10 cellular contexts compared by ENCODE assay signal in genomic region chr3:140943781-140944547, GRCh38. TPM values are rescaled to one million over a fixed set of nuclear protein-coding genes. Genes with fewer than 3 reads are reported as not detected.
DNase-seq lines count a peak whose midpoint lies in the region; ATAC-seq and TF ChIP-seq lines count a peak whose summit lies in the region.
"Had no signal": no experiment of that assay in that cellular context is flagged by ENCODE, and none has a peak within 500 bp of the region (broad histone marks: within the 10 kb centered on the region; RNA-seq: fewer than 3 reads in every experiment).

No MANE protein-coding gene starts in this region.

- no peak overlapping the region for H2AFZ ChIP-seq in neuron (ENCODE audit: low read depth, low read length)

- intact Hi-C loops in Caco-2 (cut with micrococcal nuclease; ENCODE audit: unreplicated experiment): loop anchor here (2.0 kb wide), 1 partner anchor 29 kb away; no protein-coding TSS in a partner anchor
- intact Hi-C loops in spleen (cut with DNase I; ENCODE audit: low total_unique reads): no loop called here

- no peak for ATAC-seq in HG02840 (IDR thresholded peaks at IDR 0.05; ENCODE audit: low FRiP score, unreplicated experiment)

- WGBS in spleen, 5 donors: 70 to 80% (median 78%) methylated on average over 5 of the region's 5 CpGs

- peak overlapping the region; percentile 89 for H3K4me3 Mint-ChIP-seq in Caco-2 (ENCODE audit: unreplicated experiment)

- TF ChIP-seq CTCF in Caco-2 (IDR thresholded peaks at IDR 0.05; ENCODE audit: insufficient read depth in 1 of 2, low read depth in 1 of 2, low read length in 1 of 2, severe bottlenecking in 1 of 2, unreplicated experiment in 1 of 2): no peak
- TF ChIP-seq CTCF in spleen (IDR thresholded peaks at IDR 0.05 in 8 of 11, conservative IDR thresholded peaks at IDR 0.05 in 3 of 11): no peak

- peak overlapping the region; percentile 97 for H3K27ac Mint-ChIP-seq in Caco-2 (ENCODE audit: unreplicated experiment)

- no peaks in the 10 kb centered on the region for H3K27me3 ChIP-seq in Caco-2 (replicated peaks; ENCODE audit: control insufficient read depth, insufficient read depth, low read length)
- H3K27me3 ChIP-seq in MG63: 0 out of 2 replicates have a peak, but pooled peaks cover 2% of the 10 kb centered on the region
- H3K27me3 ChIP-seq in duodenal mucosa (ENCODE audit: control insufficient read depth in 1 of 2, insufficient read depth in 2 of 2, low read length in 2 of 2): no peaks in the 10 kb centered on the region
- H3K27me3 ChIP-seq in neuron (ENCODE audit: insufficient read depth, low read length): no peaks in the 10 kb centered on the region
- H3K27me3 ChIP-seq in spleen (replicated peaks in 1 of 7): no peaks in the 10 kb centered on the region

- H3K9ac ChIP-seq in duodenal mucosa (ENCODE audit: low read depth in 1 of 2, low read length in 2 of 2): peak overlapping the region; percentile 89 to 98

- H3K36me3 ChIP-seq in Caco-2 (ENCODE audit: control insufficient read depth, insufficient read depth, low read length) (no peaks in the 10 kb centered on the region), MG63 (peaks cover 18% of the 10 kb centered on the region), duodenal mucosa (ENCODE audit: control insufficient read depth in 1 of 2, insufficient read depth in 2 of 2, low read length in 2 of 2) (no peaks in the 10 kb centered on the region), neuron (ENCODE audit: insufficient read depth, low read length) (peaks cover 5% of the 10 kb centered on the region), spleen (no peaks in the 10 kb centered on the region)

- H3K27me3 Mint-ChIP-seq in Caco-2 (ENCODE audit: insufficient read depth, unreplicated experiment): no peaks in the 10 kb centered on the region

- BruUV-seq in Caco-2 (replicated peaks; lab: Mats Ljungman, UMichigan): no TSS peak

- peaks cover 44% of the 10 kb centered on the region for H3K36me3 Mint-ChIP-seq in Caco-2 (ENCODE audit: insufficient read depth, unreplicated experiment)

- peaks cover 52% of the 10 kb centered on the region for H3K4me1 ChIP-seq in Caco-2
- peaks cover 12 to 39% of the 10 kb centered on the region in 2 donors for H3K4me1 ChIP-seq in duodenal mucosa (ENCODE audit: control insufficient read depth in 1 of 2, insufficient read depth in 2 of 2, low read length in 2 of 2)
- peaks cover 12% of the 10 kb centered on the region for H3K4me1 ChIP-seq in neuron (ENCODE audit: insufficient read depth, low read length)
- peaks cover 14 to 59% (median 32%) of the 10 kb centered on the region in 6 donors for H3K4me1 ChIP-seq in spleen

- no peak for TF ChIP-seq POLR2A in spleen (IDR thresholded peaks at IDR 0.05)

- H3K9me3 ChIP-seq in Caco-2: no peaks in the 10 kb centered on the region
- H3K9me3 ChIP-seq in MG63: no peaks in the 10 kb centered on the region
- H3K9me3 ChIP-seq in duodenal mucosa (ENCODE audit: control insufficient read depth in 1 of 2, low read length in 2 of 2): no peaks in the 10 kb centered on the region
- peaks cover 2% of the 10 kb centered on the region for H3K9me3 ChIP-seq in neuron (ENCODE audit: low read length)
- no peaks in the 10 kb centered on the region for H3K9me3 ChIP-seq in spleen

- H3K4me3 ChIP-seq in Caco-2 (ENCODE audit: low read depth, low read length): peak overlapping the region; percentile 94
- peak overlapping the region; percentile 89 for H3K4me3 ChIP-seq in MG63
- peak overlapping the region; percentile 92 to 96 for H3K4me3 ChIP-seq in duodenal mucosa (ENCODE audit: low read depth in 1 of 2, low read length in 2 of 2)
- peak overlapping the region; percentile 96 for H3K4me3 ChIP-seq in neuron (ENCODE audit: low read length)
- peak overlapping the region in 2 of 8 donors; percentile 85 to 89 for H3K4me3 ChIP-seq in spleen

- POLR2A ChIA-PET in Caco-2 (lab: Charles Lee): no interaction called here

- no peak overlapping the region for H3K27ac ChIP-seq in duodenal mucosa (ENCODE audit: low read depth, low read length)
- H3K27ac ChIP-seq in spleen: no peak overlapping the region

- CTCF ChIA-PET in Caco-2 (lab: Charles Lee): interaction anchor here (2.4 kb wide), 1 partner anchor 22 kb away, joined by 7 read pairs; no protein-coding TSS in a partner anchor

- DNase-seq in Caco-2 (no peak), MG63 (no peak), C1 segment of cervical spinal cord (lab: John Stamatoyannopoulos, UW) (no peak), spleen (no peak), NCI-H748 (lab: John Stamatoyannopoulos, UW; ENCODE audit: unreplicated experiment) (no peak)
- DNase-seq: hippocampal formation, NCI-H2171 had no signal

- peaks cover 23% of the 10 kb centered on the region for H3K4me1 Mint-ChIP-seq in Caco-2 (ENCODE audit: low read depth, unreplicated experiment)

- H3K9me3 Mint-ChIP-seq in Caco-2 (ENCODE audit: unreplicated experiment): no peaks in the 10 kb centered on the region

RNA-seq across cellular contexts. Expression of gene SLC25A36, which starts 2.3 kb away (rescaled TPM):
- total RNA-seq in Caco-2 (2022) (150 and 167 TPM in 2 replicates), spleen (10 to 100 TPM; 43.9 to 82.5 (median 60.2) TPM)
- total RNA-seq in MG63 (2014; rRNA removed; shearing (Covaris generic); ENCODE audit: low replicate concordance): 40.2 and 104 TPM in 2 replicates
- 10 to 100 TPM; 19.1 to 22.5 (median 19.7) TPM for polyA plus RNA-seq in spleen
